29 cellular contexts compared by ENCODE assay signal in genomic region chr17:78146881-78147280, GRCh38. TPM values are rescaled to one million over a fixed set of nuclear protein-coding genes. Genes with fewer than 3 reads are reported as not detected.
DNase-seq lines count a peak whose midpoint lies in the region; ATAC-seq and TF ChIP-seq lines count a peak whose summit lies in the region.
"Had no signal": no experiment of that assay in that cellular context is flagged by ENCODE, and none has a peak within 500 bp of the region (broad histone marks: within the 10 kb centered on the region; RNA-seq: fewer than 3 reads in every experiment).

No MANE protein-coding gene starts in this region.

- no peak for TF ChIP-seq EP300 in transverse colon (IDR thresholded peaks at IDR 0.05; ENCODE audit: low read depth)

- intact Hi-C loops in transverse colon (cut with DNase I; ENCODE audit: low total_unique reads) = no loop called here

- POLR2A ChIA-PET in RWPE1 (lab: Yijun Ruan, JAX; ENCODE audit: low non-redundant PET) = no interaction called here
- POLR2A ChIA-PET in activated CD8-positive, alpha-beta T cell treated with anti-CD3 and anti-CD28 coated beads, Interleukin-2, amount 10 ng/mL, durations not matched to agents 7 days and 5 days (lab: Charles Lee) = no interaction called here

- CTCF ChIA-PET in RWPE1 (lab: Yijun Ruan, JAX) = interaction anchor here (0.7 kb wide), 1 partner anchor 11 kb away, joined by 3 read pairs; no protein-coding TSS in a partner anchor
- CTCF ChIA-PET in activated CD8-positive, alpha-beta T cell treated with anti-CD3 and anti-CD28 coated beads, Interleukin-2, amount 10 ng/mL, durations not matched to agents 7 days and 5 days (lab: Charles Lee) = no interaction called here

- H3K4me1 Mint-ChIP-seq in memory B cell = peaks cover 46% of the 10 kb centered on the region
- H3K4me1 Mint-ChIP-seq in activated CD8-positive, alpha-beta T cell treated with anti-CD3 and anti-CD28 coated beads, Interleukin-2, amount 10 ng/mL, durations not matched to agents 7 days and 5 days (ENCODE audit: low read depth) = peaks cover 23% of the 10 kb centered on the region
- H3K4me1 Mint-ChIP-seq: WTC11 had no signal

- no peak for TF ChIP-seq POLR2A in transverse colon (IDR thresholded peaks at IDR 0.05)

- 0 out of 2 replicates have a peak overlapping the region, but pooled peaks have one; percentile 4 for H3K27ac ChIP-seq in RWPE1
- peak overlapping the region in 3 of 4 donors; percentile 34 to 65 (median 45) for H3K27ac ChIP-seq in transverse colon
- H3K27ac ChIP-seq: brain microvascular endothelial cell, coronary artery, SK-N-MC, suprapubic skin had no signal

- no peaks in the 10 kb centered on the region for H3K9me3 ChIP-seq in transverse colon
- H3K9me3 ChIP-seq: A549, HAP-1, left lung, mucosa of descending colon, suprapubic skin had no signal

- TF ChIP-seq CTCF in RWPE1 (conservative IDR thresholded peaks at IDR 0.05; ENCODE audit: low read depth) = no peak
- no peak for TF ChIP-seq CTCF in transverse colon (IDR thresholded peaks at IDR 0.05)

- H3K36me3 ChIP-seq in transverse colon = no peaks in the 10 kb centered on the region
- H3K36me3 ChIP-seq: brain microvascular endothelial cell, HAP-1, suprapubic skin had no signal

- H3K27ac Mint-ChIP-seq in activated naive CD4-positive, alpha-beta T cell treated with anti-CD3 and anti-CD28 coated beads, Interleukin-2, amount 50 U/mL, for 72 hours = peak overlapping the region; percentile 60 to 65
- H3K27ac Mint-ChIP-seq in memory B cell = peak overlapping the region; percentile 99
- H3K27ac Mint-ChIP-seq in activated CD8-positive, alpha-beta T cell treated with anti-CD3 and anti-CD28 coated beads, Interleukin-2, amount 10 ng/mL, durations not matched to agents 7 days and 5 days = no peak overlapping the region
- H3K27ac Mint-ChIP-seq: activated CD4-positive, alpha-beta memory T cell treated with anti-CD3 and anti-CD28 coated beads, Interleukin-2, amount 10 ng/mL, durations not matched to agents 7 days and 5 days; WTC11 had no signal

- peak overlapping the region; percentile 46 for H3K4me3 Mint-ChIP-seq in memory B cell
- H3K4me3 Mint-ChIP-seq in activated CD8-positive, alpha-beta T cell treated with anti-CD3 and anti-CD28 coated beads, Interleukin-2, amount 10 ng/mL, durations not matched to agents 7 days and 5 days = no peak overlapping the region
- H3K4me3 Mint-ChIP-seq: activated CD4-positive, alpha-beta memory T cell treated with anti-CD3 and anti-CD28 coated beads, Interleukin-2, amount 10 ng/mL, durations not matched to agents 7 days and 5 days; CD14-positive monocyte; WTC11 had no signal

- ATAC-seq in activated naive CD4-positive, alpha-beta T cell treated with anti-CD3 and anti-CD28 coated beads, Interleukin-2, amount 50 U/mL, for 72 hours = no peak
- ATAC-seq in memory B cell (ENCODE audit: low read depth) = no peak
- ATAC-seq in activated CD8-positive, alpha-beta T cell treated with anti-CD3 and anti-CD28 coated beads, Interleukin-2, amount 10 ng/mL, durations not matched to agents 7 days and 5 days = no peak
- ATAC-seq in SK-N-SH treated with all-trans-retinoic acid at 6 μM for 48 hours = no peak
- ATAC-seq: A549, WTC11 had no signal

- H3K27me3 ChIP-seq in transverse colon = no peaks in the 10 kb centered on the region
- H3K27me3 ChIP-seq: brain microvascular endothelial cell, left lung, suprapubic skin had no signal

- 77% methylated on average over 6 of the region's 6 CpGs; no CpG with 5 or more reads in 1 of the 2 donors for WGBS in transverse colon (ENCODE audit: low coverage in 1 of 2), 2 donors

- H3K27me3 Mint-ChIP-seq in memory B cell = no peaks in the 10 kb centered on the region
- H3K27me3 Mint-ChIP-seq in activated CD8-positive, alpha-beta T cell treated with anti-CD3 and anti-CD28 coated beads, Interleukin-2, amount 10 ng/mL, durations not matched to agents 7 days and 5 days (ENCODE audit: low read depth) = no peaks in the 10 kb centered on the region
- H3K27me3 Mint-ChIP-seq: activated CD4-positive, alpha-beta memory T cell treated with anti-CD3 and anti-CD28 coated beads, Interleukin-2, amount 10 ng/mL, durations not matched to agents 7 days and 5 days had no signal

- H3K36me3 Mint-ChIP-seq in activated naive CD4-positive, alpha-beta T cell treated with anti-CD3 and anti-CD28 coated beads, Interleukin-2, amount 50 U/mL, for 72 hours = no peaks in the 10 kb centered on the region
- no peaks in the 10 kb centered on the region for H3K36me3 Mint-ChIP-seq in memory B cell
- H3K36me3 Mint-ChIP-seq in activated CD8-positive, alpha-beta T cell treated with anti-CD3 and anti-CD28 coated beads, Interleukin-2, amount 10 ng/mL, durations not matched to agents 7 days and 5 days (ENCODE audit: low read depth) = peaks cover 8% of the 10 kb centered on the region
- H3K36me3 Mint-ChIP-seq: WTC11 had no signal

- no peak overlapping the region for H3K4me3 ChIP-seq in transverse colon
- H3K4me3 ChIP-seq: A549, coronary artery, HAP-1, left lung, mucosa of descending colon, SK-N-MC, suprapubic skin had no signal

- H3K4me1 ChIP-seq in transverse colon = peaks cover 22 to 77% (median 55%) of the 10 kb centered on the region in 4 donors
- H3K4me1 ChIP-seq: HAP-1 had no signal

- DNase-seq in activated naive CD4-positive, alpha-beta T cell treated with anti-CD3 and anti-CD28 coated beads, Interleukin-2, amount 50 U/mL, for 72 hours (ENCODE audit: low spot score in 2 of 2) = no peak
- DNase-seq in activated naive CD4-positive, alpha-beta T cell treated with anti-CD3 and anti-CD28 coated beads, Interleukin-2, amount 50 U/mL, for 16 hours = no peak
- DNase-seq in RWPE1 (ENCODE audit: low spot score) (no peak), memory B cell (ENCODE audit: low spot score in 2 of 2) (no peak), transverse colon (peak; percentile 7), HK-2 (ENCODE audit: unreplicated experiment) (no peak)
- DNase-seq in activated CD8-positive, alpha-beta T cell treated with anti-CD3 and anti-CD28 coated beads, Interleukin-2, amount 10 ng/mL, durations not matched to agents 7 days and 5 days = no peak
- DNase-seq: activated CD4-positive, alpha-beta memory T cell treated with anti-CD3 and anti-CD28 coated beads, Interleukin-2, amount 10 ng/mL, durations not matched to agents 7 days and 5 days; activated T-cell treated with anti-CD3 and anti-CD28 coated beads, Interleukin-2, amount 50 U/mL, for 48 hours; brain microvascular endothelial cell; DMS53; left lung; mucosa of descending colon; NCI-H1092; NCI-H2081; nucleus accumbens; retina; stimulated activated CD4-positive, alpha-beta T cell treated with anti-CD3 and anti-CD28 coated beads, Interleukin-12 subunit alpha, Interleukin-12 subunit beta, amount 100 ng/mL, for 4 hours had no signal

- H3K9me3 Mint-ChIP-seq in activated naive CD4-positive, alpha-beta T cell treated with anti-CD3 and anti-CD28 coated beads, Interleukin-2, amount 50 U/mL, for 72 hours = no peaks in the 10 kb centered on the region
- peaks cover 4% of the 10 kb centered on the region for H3K9me3 Mint-ChIP-seq in memory B cell
- no peaks in the 10 kb centered on the region for H3K9me3 Mint-ChIP-seq in activated CD8-positive, alpha-beta T cell treated with anti-CD3 and anti-CD28 coated beads, Interleukin-2, amount 10 ng/mL, durations not matched to agents 7 days and 5 days (ENCODE audit: insufficient read depth)
- H3K9me3 Mint-ChIP-seq: activated CD4-positive, alpha-beta memory T cell treated with anti-CD3 and anti-CD28 coated beads, Interleukin-2, amount 10 ng/mL, durations not matched to agents 7 days and 5 days; CD14-positive monocyte; WTC11 had no signal

- in situ Hi-C loops in transverse colon (cut with MboI; ENCODE audit: low pct_ligation_motif_present in 1 of 4, low pct_unique_long_range_greater_than_20kb in 1 of 4, low sequenced_read_pairs in 3 of 4) = no loop called here

TF ChIP-seq in SK-N-SH treated with all-trans-retinoic acid at 6 μM for 48 hours, 23 proteins besides CTCF, POLR2A, EP300 and RAD21 (continues in another document):
- TF ChIP-seq RARB (CRISPR knock-in tag; IDR thresholded peaks at IDR 0.05) (no peak), ZNF565 (CRISPR knock-in tag; conservative IDR thresholded peaks at IDR 0.05; ENCODE audit: low read depth) (no peak), TCF4 (CRISPR knock-in tag; IDR thresholded peaks at IDR 0.05; ENCODE audit: borderline replicate concordance) (no peak), CSDC2 (CRISPR knock-in tag; IDR thresholded peaks at IDR 0.05) (no peak)

RNA-seq across cellular contexts. Expression of gene C17orf99, which starts 0.7 kb away (rescaled TPM):
- total RNA-seq in activated naive CD4-positive, alpha-beta T cell treated with anti-CD3 and anti-CD28 coated beads, Interleukin-2, amount 50 U/mL, for 72 hours = not detected
- not detected for total RNA-seq in transverse colon
- not detected for total RNA-seq in activated CD8-positive, alpha-beta T cell treated with anti-CD3 and anti-CD28 coated beads, Interleukin-2, amount 10 ng/mL, durations not matched to agents 7 days and 5 days
- total RNA-seq: activated CD4-positive, alpha-beta memory T cell treated with anti-CD3 and anti-CD28 coated beads, Interleukin-2, amount 10 ng/mL, durations not matched to agents 7 days and 5 days; HT1080; left lung; LHCN-M2; mucosa of descending colon; NCI-H460; WTC11 had no signal

RNA-seq across cellular contexts. Expression of gene TMC8, which starts 16.3 kb away (rescaled TPM):
- total RNA-seq in activated naive CD4-positive, alpha-beta T cell treated with anti-CD3 and anti-CD28 coated beads, Interleukin-2, amount 50 U/mL, for 72 hours = 100 to 1,000 TPM; 165 to 187 TPM
- total RNA-seq in transverse colon = 10 to 100 TPM in 2 of 4 donors, 1 to 10 TPM in 2; 1.2 to 40.8 (median 9.8) TPM
- 100 to 1,000 TPM; 258 to 278 TPM for total RNA-seq in activated CD8-positive, alpha-beta T cell treated with anti-CD3 and anti-CD28 coated beads, Interleukin-2, amount 10 ng/mL, durations not matched to agents 7 days and 5 days
- total RNA-seq: LHCN-M2 had no signal

RNA-seq across cellular contexts. Expression of gene TMC6, which starts 18.3 kb away (rescaled TPM):
- total RNA-seq in activated naive CD4-positive, alpha-beta T cell treated with anti-CD3 and anti-CD28 coated beads, Interleukin-2, amount 50 U/mL, for 72 hours = 100 to 1,000 TPM; 165 to 233 TPM
- total RNA-seq in transverse colon = 100 to 1,000 TPM in 1 of 4 donors, 10 to 100 TPM in 3; 39.7 to 181 (median 68.0) TPM
- 100 to 1,000 TPM; 407 to 476 TPM for total RNA-seq in activated CD8-positive, alpha-beta T cell treated with anti-CD3 and anti-CD28 coated beads, Interleukin-2, amount 10 ng/mL, durations not matched to agents 7 days and 5 days

RNA-seq across cellular contexts. Expression of gene SYNGR2, which starts 21.5 kb away (rescaled TPM):
- 10 to 100 TPM; 84.0 to 92.7 TPM for total RNA-seq in activated naive CD4-positive, alpha-beta T cell treated with anti-CD3 and anti-CD28 coated beads, Interleukin-2, amount 50 U/mL, for 72 hours
- 100 to 1,000 TPM; 102 to 121 (median 106) TPM for total RNA-seq in transverse colon
- total RNA-seq in activated CD8-positive, alpha-beta T cell treated with anti-CD3 and anti-CD28 coated beads, Interleukin-2, amount 10 ng/mL, durations not matched to agents 7 days and 5 days = 10 to 100 TPM; 41.1 to 44.3 TPM

RNA-seq across cellular contexts. Expression of gene TK1, which starts 40.0 kb away (rescaled TPM):
- total RNA-seq in activated naive CD4-positive, alpha-beta T cell treated with anti-CD3 and anti-CD28 coated beads, Interleukin-2, amount 50 U/mL, for 72 hours = 100 to 1,000 TPM; 129 to 234 TPM
- 10 to 100 TPM in 1 of 4 donors, 1 to 10 TPM in 3; 7.4 to 27.9 (median 9.4) TPM for total RNA-seq in transverse colon
- total RNA-seq in activated CD8-positive, alpha-beta T cell treated with anti-CD3 and anti-CD28 coated beads, Interleukin-2, amount 10 ng/mL, durations not matched to agents 7 days and 5 days = 100 to 1,000 TPM; 139 to 142 TPM
